Comparison of ENCODE assay signal across 8 cellular contexts in genomic region chr20:58690851-58691250, GRCh38. TPM values are rescaled to one million over a fixed set of nuclear protein-coding genes. Genes with fewer than 3 reads are reported as not detected.
DNase-seq lines count a peak whose midpoint lies in the region; ATAC-seq and TF ChIP-seq lines count a peak whose summit lies in the region.

No MANE protein-coding gene starts in this region.

- CTCF ChIA-PET in T-cell (lab: Charles Lee): interaction anchor here (0.7 to 0.9 kb wide), 6 partner anchors 7 to 564 kb away, joined by 3 to 7 read pairs (median 6); no protein-coding TSS in a partner anchor

- TF ChIP-seq CTCF in fibroblast of pulmonary artery (IDR thresholded peaks at IDR 0.05; ENCODE audit: low read length, missing control alignments): no peak
- no peak for TF ChIP-seq CTCF in ovary (IDR thresholded peaks at IDR 0.05)

- no peaks in the 10 kb centered on the region for H3K9me3 Mint-ChIP-seq in CD4-positive, CD25-positive, alpha-beta regulatory T cell
- no peaks in the 10 kb centered on the region for H3K9me3 Mint-ChIP-seq in T-cell

- no peaks in the 10 kb centered on the region for H3K27me3 Mint-ChIP-seq in CD4-positive, CD25-positive, alpha-beta regulatory T cell
- H3K27me3 Mint-ChIP-seq in T-cell: no peaks in the 10 kb centered on the region

- no peak overlapping the region for H3K4me3 ChIP-seq in CD4-positive, CD25-positive, alpha-beta regulatory T cell (ENCODE audit: low read depth, low read length)
- H3K4me3 ChIP-seq in fibroblast of pulmonary artery (replicated peaks; ENCODE audit: low read depth, low read length): no peak overlapping the region
- no peak overlapping the region for H3K4me3 ChIP-seq in ovary

- H3K4me1 ChIP-seq in CD4-positive, CD25-positive, alpha-beta regulatory T cell (ENCODE audit: control insufficient read depth, insufficient read depth, low read length, poor library complexity, severe bottlenecking): peaks cover 8% of the 10 kb centered on the region
- H3K4me1 ChIP-seq in ovary (ENCODE audit: insufficient read depth): peaks cover 19% of the 10 kb centered on the region

- peak; percentile 13 for TF ChIP-seq EP300 in ovary (IDR thresholded peaks at IDR 0.05)

- peaks cover 2 to 20% (median 5%) of the 10 kb centered on the region in 4 donors for H3K4me1 Mint-ChIP-seq in CD4-positive, CD25-positive, alpha-beta regulatory T cell
- H3K4me1 Mint-ChIP-seq in T-cell: peaks cover 6 to 20% (median 8%) of the 10 kb centered on the region in 3 donors

- no peak for TF ChIP-seq POLR2A in ovary (IDR thresholded peaks at IDR 0.05)

- no peak overlapping the region for H3K27ac ChIP-seq in CD4-positive, CD25-positive, alpha-beta regulatory T cell (ENCODE audit: insufficient read depth, low read length, poor library complexity, severe bottlenecking)
- H3K27ac ChIP-seq in ovary: peak overlapping the region in 1 of 2 donors; percentile 88

- H3K9me3 ChIP-seq in CD4-positive, CD25-positive, alpha-beta regulatory T cell (ENCODE audit: control insufficient read depth in 2 of 2, low read length in 2 of 2): no peaks in the 10 kb centered on the region
- H3K9me3 ChIP-seq in ovary: no peaks in the 10 kb centered on the region

- no peak for DNase-seq in CD4-positive, CD25-positive, alpha-beta regulatory T cell
- DNase-seq in T-cell (no peak), fibroblast of pulmonary artery (ENCODE audit: low read depth) (peak; percentile 71), ovary (peak in 3 of 5 donors; percentile 34 to 60 (median 46)), NCI-H774 (lab: John Stamatoyannopoulos, UW) (no peak), NCI-H146 (lab: John Stamatoyannopoulos, UW) (no peak), A172 (ENCODE audit: low spot score) (no peak)

- POLR2A ChIA-PET in T-cell (lab: Charles Lee): interaction anchor here (0.5 to 0.7 kb wide), 3 partner anchors 24 to 1300 kb away, joined by 3 to 10 read pairs (median 3); partner anchors contain the start of gene RBM38 (in 1 of the 2)

- peaks cover 12% of the 10 kb centered on the region for H3K36me3 Mint-ChIP-seq in CD4-positive, CD25-positive, alpha-beta regulatory T cell
- peaks cover 8% of the 10 kb centered on the region for H3K36me3 Mint-ChIP-seq in T-cell

- H3K36me3 ChIP-seq in CD4-positive, CD25-positive, alpha-beta regulatory T cell (ENCODE audit: control insufficient read depth, insufficient read depth, low read length): peaks cover 1% of the 10 kb centered on the region
- H3K36me3 ChIP-seq in ovary: no peaks in the 10 kb centered on the region

- 11 to 14% (median 11%) methylated on average over 6 of the region's 6 CpGs for WGBS in ovary, 3 donors

- no peak for ATAC-seq in CD4-positive, CD25-positive, alpha-beta regulatory T cell (ENCODE audit: low read depth in 2 of 2)
- ATAC-seq in T-cell (replicated peaks in 1 of 4) (no peak), GM21528 (IDR thresholded peaks at IDR 0.05; ENCODE audit: low FRiP score, unreplicated experiment) (no peak)

- intact Hi-C loops in ovary (cut with DNase I): loop anchor here in 1 of 4 donors (5.0 kb wide), 1 partner anchor 39 kb away; the partner anchor contains the start of gene STX16

- no peaks in the 10 kb centered on the region for H3K27me3 ChIP-seq in CD4-positive, CD25-positive, alpha-beta regulatory T cell (ENCODE audit: control insufficient read depth, insufficient read depth, low read length)
- H3K27me3 ChIP-seq in ovary: no peaks in the 10 kb centered on the region

- H3K27ac Mint-ChIP-seq in CD4-positive, CD25-positive, alpha-beta regulatory T cell: peak overlapping the region; percentile 40 to 88 (median 75)
- H3K27ac Mint-ChIP-seq in T-cell: peak overlapping the region; percentile 76 to 80

- peak overlapping the region; percentile 38 to 88 (median 66) for H3K4me3 Mint-ChIP-seq in CD4-positive, CD25-positive, alpha-beta regulatory T cell
- peak overlapping the region in 2 of 3 donors; percentile 35 to 46 for H3K4me3 Mint-ChIP-seq in T-cell

RNA-seq across cellular contexts. Expression of gene NPEPL1, which starts 1.7 kb away (rescaled TPM):
- 62.2 TPM for total RNA-seq in CD4-positive, CD25-positive, alpha-beta regulatory T cell
- 10 to 100 TPM in 1 of 4 donors, 1 to 10 TPM in 3; 7.7 to 10.7 (median 8.0) TPM for polyA plus RNA-seq in CD4-positive, CD25-positive, alpha-beta regulatory T cell
- total RNA-seq in T-cell (10 to 100 TPM; 49.6 to 79.0 (median 69.3) TPM), ovary (10 to 100 TPM; 17.8 to 41.0 (median 33.9) TPM)
- polyA plus RNA-seq in ovary: 10 to 100 TPM in 1 of 2 donors, 1 to 10 TPM in 1; 6.2 to 38.5 TPM
- 5.9 and 7.2 TPM in 2 replicates for total RNA-seq in A172 (2014; rRNA removed; shearing (Covaris generic))

RNA-seq across cellular contexts. Expression of gene STX16, which starts 39.8 kb away (rescaled TPM):
- total RNA-seq in CD4-positive, CD25-positive, alpha-beta regulatory T cell: 190 TPM
- polyA plus RNA-seq in CD4-positive, CD25-positive, alpha-beta regulatory T cell: 10 to 100 TPM; 22.8 to 27.5 (median 26.1) TPM
- total RNA-seq in T-cell (100 to 1,000 TPM; 154 to 213 (median 178) TPM), ovary (10 to 100 TPM; 31.9 to 55.8 (median 46.5) TPM)
- 10 to 100 TPM; 42.5 to 55.3 TPM for polyA plus RNA-seq in ovary
- 10.9 and 13.5 TPM in 2 replicates for total RNA-seq in A172 (2014; rRNA removed; shearing (Covaris generic))

Comparison
In these comparisons a context has a peak if more than half of its experiments do, and no peak if none do; other contexts are left out.
1. DNase-seq: peak in fibroblast of pulmonary artery (single experiment) and ovary (3 of 5); none in CD4-positive, CD25-positive, alpha-beta regulatory T cell (0 of 3), T-cell (0 of 34), NCI-H774 (single experiment), NCI-H146 (single experiment) and A172 (single experiment).